22 cellular contexts compared by ENCODE assay signal in the genomic region with DNA sequence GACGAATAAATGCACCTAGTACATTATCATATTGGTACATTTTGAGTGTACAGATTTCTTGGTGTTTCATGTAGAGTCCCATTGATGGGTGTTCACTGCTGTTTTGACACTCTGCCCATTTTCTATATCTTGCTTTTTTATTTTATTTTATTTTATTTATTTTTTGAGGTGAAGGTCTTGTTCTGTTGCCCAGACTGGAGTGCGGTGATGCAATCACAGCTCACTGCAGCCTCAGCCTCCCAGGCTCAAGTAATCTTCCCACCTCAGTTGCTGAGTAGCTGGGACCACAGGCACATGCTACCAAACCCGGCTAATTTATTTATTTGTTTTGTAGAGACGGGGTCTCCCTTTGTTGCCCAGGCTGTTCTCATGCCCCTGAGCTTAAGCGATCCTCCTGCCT. TPM values are rescaled to one million over a fixed set of nuclear protein-coding genes. Genes with fewer than 3 reads are reported as not detected.
DNase-seq lines count a peak whose midpoint lies in the region; ATAC-seq, FAIRE-seq and TF ChIP-seq lines count a peak whose summit lies in the region.
"Had no signal": no experiment of that assay in that cellular context is flagged by ENCODE, and none has a peak within 500 bp of the region (broad histone marks: within the 10 kb centered on the region; RNA-seq: fewer than 3 reads in every experiment).

No MANE protein-coding gene starts in this region.

- DNase-seq in HepG2 (ENCODE audit: low spot score) = no peak
- DNase-seq in right lobe of liver = no peak
- no peak for DNase-seq in H1 (ENCODE audit: low read depth in 1 of 2, low spot score in 2 of 2)
- peak; percentile 8 for DNase-seq in fibroblast of pulmonary artery (ENCODE audit: low read depth)
- peak; percentile 56 for DNase-seq in iris pigment epithelial cell (ENCODE audit: low read depth)
- no peak for DNase-seq in inferior parietal cortex (ENCODE audit: extremely low spot score)
- DNase-seq in left ventricle myocardium inferior = no peak
- no peak for DNase-seq in osteoblast (ENCODE audit: insufficient read length, low spot score, missing footprints)
- DNase-seq: Caco-2; CD4-positive, CD25-positive, alpha-beta regulatory T cell; CD8-positive, alpha-beta T cell; DMS153; DND-41; HFFc6 had no signal

- no peak overlapping the region for H2BK5ac ChIP-seq in H1 (ENCODE audit: low read depth, low read length)

- H3K79me1 ChIP-seq in H1 (ENCODE audit: low read depth, low read length) = no peaks in the 10 kb centered on the region

- H3K9ac ChIP-seq in HepG2 (ENCODE audit: insufficient read depth, low read depth, low read length) = no peak overlapping the region
- no peak overlapping the region for H3K9ac ChIP-seq in H1 (replicated peaks in 1 of 4; ENCODE audit: extremely low read depth in 1 of 4, low read depth in 3 of 4, low read length in 3 of 4)
- H3K9ac ChIP-seq: BLaER1 had no signal

- no peak overlapping the region for H3K4me2 ChIP-seq in HepG2 (ENCODE audit: low read depth, low read length)
- H3K4me2 ChIP-seq in H1 (ENCODE audit: insufficient read depth in 1 of 2, low read depth in 2 of 2, low read length in 2 of 2) = no peak overlapping the region
- no peak overlapping the region for H3K4me2 ChIP-seq in osteoblast (ENCODE audit: insufficient read depth, low read length)
- H3K4me2 ChIP-seq: BLaER1, GM23338 had no signal

- TF ChIP-seq EP300 in HepG2 (IDR thresholded peaks at IDR 0.05; ENCODE audit: low read depth in 2 of 2, low read length in 2 of 2) = no peak
- TF ChIP-seq EP300 in HepG2 (CRISPR knock-in tag; IDR thresholded peaks at IDR 0.05; ENCODE audit: borderline replicate concordance) = no peak
- TF ChIP-seq EP300 in H1 (IDR thresholded peaks at IDR 0.05; ENCODE audit: borderline replicate concordance in 1 of 2, low read depth in 2 of 2, low read length in 2 of 2) = no peak

- H2AK5ac ChIP-seq in H1 (ENCODE audit: low read depth, low read length) = no peak overlapping the region

- BruUV-seq in HepG2 (replicated peaks; lab: Mats Ljungman, UMichigan) = no TSS peak

- H2BK120ac ChIP-seq in H1 (replicated peaks; ENCODE audit: low read depth, low read length) = no peak overlapping the region

- POLR2A ChIA-PET in HepG2 (lab: Yijun Ruan, JAX) = no interaction called here
- POLR2A ChIA-PET in H1 (lab: Charles Lee; ENCODE audit: partially characterized antibody) = no interaction called here

- H3K36me3 ChIP-seq in HepG2 (replicated peaks in 1 of 2; ENCODE audit: control insufficient read depth in 1 of 2, insufficient read depth in 2 of 2, low read length in 2 of 2) (peaks cover 3 to 40% of the 10 kb centered on the region in 2 experiments), right lobe of liver (peaks cover 0 to 68% (median 6%) of the 10 kb centered on the region in 4 donors), H1 (ENCODE audit: control insufficient read depth in 2 of 4, insufficient read depth in 4 of 4, low read length in 3 of 4) (peaks cover 0 to 66% (median 25%) of the 10 kb centered on the region in 4 experiments; a peak in 6 of 8 replicates), left ventricle myocardium inferior (peaks cover 79% of the 10 kb centered on the region), osteoblast (ENCODE audit: insufficient read depth, low read length) (peaks cover 37% of the 10 kb centered on the region)

- no peak overlapping the region for H3K27ac ChIP-seq in HepG2 (ENCODE audit: extremely low read length, insufficient read depth, low read length)
- no peak overlapping the region for H3K27ac ChIP-seq in right lobe of liver
- H3K27ac ChIP-seq in H1 (ENCODE audit: low read depth, low read length) = no peak overlapping the region
- H3K27ac ChIP-seq in left ventricle myocardium inferior (replicated peaks) = no peak overlapping the region
- H3K27ac ChIP-seq in osteoblast (ENCODE audit: low read depth, low read length) = no peak overlapping the region
- H3K27ac ChIP-seq: 22Rv1, BLaER1, C4-2B had no signal

- no peak overlapping the region for H2BK12ac ChIP-seq in H1 (ENCODE audit: low read depth, low read length)

- in situ Hi-C loops in HepG2 (cut with HindIII; ENCODE audit: extremely low pct_ligation_motif_present, low pct_unique_long_range_greater_than_20kb) = no loop called here

- CTCF ChIA-PET in HepG2 (lab: Yijun Ruan, JAX; ENCODE audit: low intra/inter-chr PET ratio, low total read pairs) (no interaction called here), H1 (lab: Charles Lee; ENCODE audit: partially characterized antibody) (interaction anchor here (0.7 kb wide), 1 partner anchor 22 kb away, joined by 3 read pairs; no protein-coding TSS in a partner anchor)

- H3K4me1 ChIP-seq in HepG2 (ENCODE audit: insufficient read depth, low read length) (no peaks in the 10 kb centered on the region), right lobe of liver (no peaks in the 10 kb centered on the region), H1 (replicated peaks in 1 of 4; ENCODE audit: control insufficient read depth in 3 of 4, insufficient read depth in 4 of 4, low read length in 3 of 4) (no peaks in the 10 kb centered on the region), left ventricle myocardium inferior (no peaks in the 10 kb centered on the region), osteoblast (ENCODE audit: insufficient read depth, low read length) (peaks cover 12% of the 10 kb centered on the region)
- H3K4me1 ChIP-seq: Caco-2, HAP-1 had no signal

- no peaks in the 10 kb centered on the region for H3K9me3 ChIP-seq in HepG2 (ENCODE audit: low read length)
- no peaks in the 10 kb centered on the region for H3K9me3 ChIP-seq in right lobe of liver
- no peaks in the 10 kb centered on the region for H3K9me3 ChIP-seq in H1 (ENCODE audit: insufficient read depth in 2 of 2, low read depth in 1 of 2, low read length in 1 of 2)
- H3K9me3 ChIP-seq in left ventricle myocardium inferior (replicated peaks) = no peaks in the 10 kb centered on the region
- H3K9me3 ChIP-seq in osteoblast (ENCODE audit: low read depth, low read length) = no peaks in the 10 kb centered on the region
- H3K9me3 ChIP-seq: BLaER1, Caco-2, HAP-1 had no signal

- H3K56ac ChIP-seq in H1 (replicated peaks; ENCODE audit: insufficient read length, low read depth, low read length) = no peak overlapping the region

- no peak overlapping the region for H2BK15ac ChIP-seq in H1 (ENCODE audit: low read length)

- FAIRE-seq in HepG2 (lab: Jason Lieb, UNC) (no peak), H1 (lab: Jason Lieb, UNC) (no peak)
- FAIRE-seq: GM12892, GM19239, H54 had no signal

- TF ChIP-seq RAD21 in HepG2 (CRISPR knock-in tag; IDR thresholded peaks at IDR 0.05) = no peak
- no peak for TF ChIP-seq RAD21 in H1 (IDR thresholded peaks at IDR 0.05 in 1 of 2, conservative IDR thresholded peaks at IDR 0.05 in 1 of 2; ENCODE audit: low read depth in 2 of 2, low read length in 2 of 2)

- no peaks in the 10 kb centered on the region for H3K23me2 ChIP-seq in H1 (ENCODE audit: low read depth, low read length)

- no peak overlapping the region for H4K8ac ChIP-seq in H1 (ENCODE audit: extremely low read depth, insufficient read depth, low read length)

- H3K27me3 ChIP-seq in HepG2 (ENCODE audit: control insufficient read depth in 1 of 2, insufficient read depth in 2 of 2, low read length in 2 of 2) (no peaks in the 10 kb centered on the region), right lobe of liver (no peaks in the 10 kb centered on the region), H1 (replicated peaks in 1 of 4; ENCODE audit: control insufficient read depth in 3 of 4, extremely low read depth in 1 of 4, insufficient read depth in 3 of 4, low read length in 3 of 4) (no peaks in the 10 kb centered on the region), left ventricle myocardium inferior (ENCODE audit: low read depth) (no peaks in the 10 kb centered on the region), osteoblast (ENCODE audit: insufficient read depth, low read length) (no peaks in the 10 kb centered on the region)
- H3K27me3 ChIP-seq: BLaER1 had no signal

- no peak overlapping the region for H3K4me3 ChIP-seq in HepG2 (replicated peaks in 1 of 3; ENCODE audit: insufficient read depth in 1 of 3, low read depth in 2 of 3, low read length in 3 of 3)
- H3K4me3 ChIP-seq in right lobe of liver = no peak overlapping the region
- H3K4me3 ChIP-seq in H1 (ENCODE audit: extremely low read depth in 1 of 4, insufficient read depth in 2 of 4, low read depth in 3 of 4, low read length in 4 of 4) = no peak overlapping the region
- H3K4me3 ChIP-seq in fibroblast of pulmonary artery (replicated peaks; ENCODE audit: low read depth, low read length) = no peak overlapping the region
- no peak overlapping the region for H3K4me3 ChIP-seq in left ventricle myocardium inferior
- no peak overlapping the region for H3K4me3 ChIP-seq in osteoblast (ENCODE audit: insufficient read depth, low read length)
- H3K4me3 ChIP-seq: BLaER1, GM23338, HAP-1 had no signal

- no peak overlapping the region for H4K5ac ChIP-seq in H1 (ENCODE audit: insufficient read length, low read depth, low read length)

- no peak overlapping the region for H2AFZ ChIP-seq in HepG2 (ENCODE audit: low read length)
- no peak overlapping the region for H2AFZ ChIP-seq in H1 (ENCODE audit: low read length)
- no peak overlapping the region for H2AFZ ChIP-seq in osteoblast (ENCODE audit: low read length)
- H2AFZ ChIP-seq: GM23338 had no signal

- ATAC-seq in HepG2 (no peak), right lobe of liver (no peak)
- ATAC-seq: CD8-positive, alpha-beta T cell; GM23338 had no signal

- no peak overlapping the region for H3K14ac ChIP-seq in H1 (ENCODE audit: insufficient read length)

- H4K91ac ChIP-seq in H1 (replicated peaks; ENCODE audit: insufficient read length, low read length) = no peak overlapping the region

- WGBS in HepG2 (ENCODE audit: low lambda C conversion rate) = 95% methylated on average over 5 of the region's 5 CpGs
- 98% methylated on average over 5 of the region's 5 CpGs for WGBS in right lobe of liver (ENCODE audit: insufficient coverage, low coverage, low lambda C conversion rate, missing lambda C conversion rate)
- 89% methylated on average over 5 of the region's 5 CpGs; no CpG with 5 or more reads in 1 of the 2 experiments for WGBS in H1 (ENCODE audit: extremely low coverage in 1 of 2, insufficient coverage in 1 of 2, insufficient read length in 1 of 2, insufficient replicate concordance in 2 of 2, low coverage in 1 of 2, low lambda C conversion rate in 2 of 2, missing lambda C conversion rate in 1 of 2), 2 experiments

- TF ChIP-seq POLR2A in HepG2 (IDR thresholded peaks at IDR 0.05; ENCODE audit: insufficient read depth in 1 of 2, low read depth in 2 of 2, low read length in 2 of 2) (no peak), right lobe of liver (IDR thresholded peaks at IDR 0.05) (no peak), H1 (IDR thresholded peaks at IDR 0.05; ENCODE audit: control extremely low read depth in 1 of 2, low read depth in 2 of 2, low read length in 2 of 2) (no peak)

- no peak overlapping the region for H3K18ac ChIP-seq in H1 (ENCODE audit: extremely low read depth, low read length)

- TF ChIP-seq CTCF in HepG2 (CRISPR knock-in tag; IDR thresholded peaks at IDR 0.05) = no peak
- no peak for TF ChIP-seq CTCF in right lobe of liver (IDR thresholded peaks at IDR 0.05)
- no peak for TF ChIP-seq CTCF in H1 (IDR thresholded peaks at IDR 0.05; ENCODE audit: control extremely low read depth in 1 of 3, insufficient read depth in 1 of 3, low read depth in 1 of 3, low read length in 3 of 3)
- TF ChIP-seq CTCF in fibroblast of pulmonary artery (IDR thresholded peaks at IDR 0.05; ENCODE audit: low read length, missing control alignments) = no peak
- no peak for TF ChIP-seq CTCF in left ventricle myocardium inferior (IDR thresholded peaks at IDR 0.05; ENCODE audit: borderline replicate concordance)
- TF ChIP-seq CTCF in osteoblast (IDR thresholded peaks at IDR 0.05; ENCODE audit: extremely low read depth, low read depth, low read length) = no peak

- H3K4ac ChIP-seq in H1 (replicated peaks; ENCODE audit: insufficient read length, low read depth, low read length) = no peak overlapping the region

- no peak overlapping the region for H2BK20ac ChIP-seq in H1 (ENCODE audit: low read length)

- no peak overlapping the region for H3K23ac ChIP-seq in H1 (ENCODE audit: insufficient read length)

- H4K20me1 ChIP-seq in HepG2 (ENCODE audit: insufficient read depth, low read length) (no peaks in the 10 kb centered on the region; the same call in 1 of the 2 replicates), H1 (replicated peaks in 1 of 2; ENCODE audit: control insufficient read depth in 1 of 2, insufficient read depth in 2 of 2, low read length in 2 of 2) (no peaks in the 10 kb centered on the region), osteoblast (ENCODE audit: insufficient read depth, low read length) (no peaks in the 10 kb centered on the region)
- H4K20me1 ChIP-seq: BLaER1 had no signal

- intact Hi-C loops in HepG2 (cut with micrococcal nuclease; ENCODE audit: unreplicated experiment) (no loop called here), right lobe of liver (cut with DNase I) (no loop called here), left ventricle myocardium inferior (cut with micrococcal nuclease) (no loop called here)

- no peaks in the 10 kb centered on the region for H3K79me2 ChIP-seq in HepG2 (ENCODE audit: insufficient read depth, low read length)
- no peaks in the 10 kb centered on the region for H3K79me2 ChIP-seq in H1 (ENCODE audit: control insufficient read depth in 1 of 2, insufficient read depth in 2 of 2, low read length in 2 of 2)
- H3K79me2 ChIP-seq in osteoblast (ENCODE audit: insufficient read depth, low read length) = no peaks in the 10 kb centered on the region

RNA-seq across cellular contexts. Expression of gene DNAJC13, which starts 44.2 kb away (rescaled TPM):
- 26.2 and 37.5 TPM in 2 replicates for total RNA-seq in HepG2 (2016; rRNA removed; fragmentation: Illumina TruSeq; extraction: Trizol)
- 3.7 and 4.5 TPM in 2 replicates for total RNA-seq in HepG2 (2016; cell fraction: cytosol; rRNA removed; fragmentation: Illumina TruSeq; extraction: Trizol; ENCODE audit: low read depth)
- 25.0 and 35.2 TPM in 2 replicates for total RNA-seq in HepG2 (2016; cell fraction: insoluble cytoplasmic fraction; rRNA removed; fragmentation: Illumina TruSeq; extraction: Trizol)
- total RNA-seq in HepG2 (2016; cell fraction: membrane; rRNA removed; fragmentation: Illumina TruSeq; extraction: Trizol) = 9.6 and 10.3 TPM in 2 replicates
- total RNA-seq in HepG2 (2016; cell fraction: nucleus; rRNA removed; fragmentation: Illumina TruSeq; extraction: Trizol) = 34.1 and 42.6 TPM in 2 replicates
- 7.6 and 9.1 TPM in 2 replicates for polyA plus RNA-seq in HepG2 (2011; rRNA removed)
- 4.1 and 5.3 TPM in 2 replicates for polyA plus RNA-seq in HepG2 (2011; cell fraction: cytosol; rRNA removed)
- 11.6 and 12.8 TPM in 2 replicates for polyA plus RNA-seq in HepG2 (2011; cell fraction: nucleus; rRNA removed)
- 6.9 and 9.3 TPM in 2 replicates for polyA plus RNA-seq in HepG2 (2012)
- 1.3 and 1.4 TPM in 2 replicates for polyA plus RNA-seq in HepG2 (2016; cell fraction: cytosol; fragmentation: Illumina TruSeq; extraction: Trizol; ENCODE audit: low read depth)
- 25.2 and 28.2 TPM in 2 replicates for polyA plus RNA-seq in HepG2 (2016; cell fraction: insoluble cytoplasmic fraction; fragmentation: Illumina TruSeq; extraction: Trizol; ENCODE audit: low read depth)
- polyA plus RNA-seq in HepG2 (2016; cell fraction: membrane; fragmentation: Illumina TruSeq; extraction: Trizol; ENCODE audit: low read depth) = 4.6 and 4.8 TPM in 2 replicates
- polyA plus RNA-seq in HepG2 (2016; cell fraction: nucleus; fragmentation: Illumina TruSeq; extraction: Trizol; ENCODE audit: insufficient read depth, low read depth) = 18.3 and 22.7 TPM in 2 replicates
- 10.6 and 24.2 TPM in 2 replicates for polyA minus RNA-seq in HepG2 (2011; rRNA and poly(A)+ RNA removed; ENCODE audit: low replicate concordance)
- polyA minus RNA-seq in HepG2 (2011; cell fraction: cytosol; rRNA and poly(A)+ RNA removed) = 15.5 and 18.0 TPM in 2 replicates
- 70.9 and 81.6 TPM in 2 replicates for polyA minus RNA-seq in HepG2 (2011; cell fraction: nucleus; rRNA and poly(A)+ RNA removed)
- 10 to 100 TPM; 12.6 to 19.4 (median 18.3) TPM for total RNA-seq in right lobe of liver
- total RNA-seq in H1 (2021; fragmentation: NEBNext Ultra II Directional; extraction: Animal tissue kit (Norgen Biotek cat#: 25700)) = 27.9 and 28.8 TPM in 2 replicates
- 5.2 and 7.9 TPM in 2 replicates for polyA plus RNA-seq in H1 (2011; rRNA removed)
- polyA plus RNA-seq in H1 (2011; cell fraction: cytosol; rRNA removed) = 9.8 TPM
- 9.2 TPM for polyA plus RNA-seq in H1 (2011; cell fraction: nucleus; rRNA removed)
- 10.2 to 16.3 TPM (median 14.5 TPM) in 4 replicates for polyA plus RNA-seq in H1 (2012, experiment 1 of 2)
- 0.60 TPM for polyA plus RNA-seq in H1 (2012, experiment 2 of 2)
- polyA plus RNA-seq in H1 (2013, experiment 1 of 2) = 11.8 TPM
- polyA plus RNA-seq in H1 (2013, experiment 2 of 2) = 11.7 TPM
- polyA minus RNA-seq in H1 (2011; rRNA and poly(A)+ RNA removed) = 24.2 and 40.0 TPM in 2 replicates
- 21.9 TPM for polyA minus RNA-seq in H1 (2011; cell fraction: cytosol; rRNA and poly(A)+ RNA removed)
- 62.5 TPM for polyA minus RNA-seq in H1 (2011; cell fraction: nucleus; rRNA and poly(A)+ RNA removed)
- 31.0 TPM for total RNA-seq in left ventricle myocardium inferior
- 94.0 and 116 TPM in 2 replicates for total RNA-seq in osteoblast

Comparison
In these comparisons a context has a peak if more than half of its experiments do, and no peak if none do; other contexts are left out.
1. DNase-seq: peak in fibroblast of pulmonary artery (single experiment) and iris pigment epithelial cell (single experiment); none in HepG2 (single experiment), right lobe of liver (0 of 3), H1 (0 of 2), inferior parietal cortex (single experiment), left ventricle myocardium inferior (single experiment) and osteoblast (single experiment).
2. Of the 41 proteins assayed by ChIP-seq in both HepG2 and H1: peak only in HepG2: none; only in H1: none; in both: CEBPB; in neither: 40.